ENCODE assay signal across 9 cellular contexts in genomic region chr2:168583710-168584521, GRCh38.
DNase-seq lines count a peak whose midpoint lies in the region; ATAC-seq and TF ChIP-seq lines count a peak whose summit lies in the region.
"Had no signal": no experiment of that assay in that cellular context is flagged by ENCODE, and none has a peak within 500 bp of the region (broad histone marks: within the 10 kb centered on the region; RNA-seq: fewer than 3 reads in every experiment).

No MANE protein-coding gene starts in this region.

- H3K36me3 Mint-ChIP-seq in activated naive CD4-positive, alpha-beta T cell treated with anti-CD3 and anti-CD28 coated beads, Interleukin-2, amount 50 U/mL, for 72 hours: peaks cover 8 to 20% of the 10 kb centered on the region in 2 donors
- H3K36me3 Mint-ChIP-seq in progenitor cell of endocrine pancreas (ENCODE audit: insufficient read depth): no peaks in the 10 kb centered on the region

- no peaks in the 10 kb centered on the region for H3K27me3 Mint-ChIP-seq in progenitor cell of endocrine pancreas
- H3K27me3 Mint-ChIP-seq: central memory CD8-positive, alpha-beta T cell had no signal

- H3K36me3 ChIP-seq in heart left ventricle (no peaks in the 10 kb centered on the region), uterus (no peaks in the 10 kb centered on the region)

- WGBS in heart left ventricle, 4 donors: 36 to 40% (median 38%) methylated on average over 5 of the region's 5 CpGs

- H3K27ac ChIP-seq in VCaP (peak overlapping the region; percentile 66), heart left ventricle (peak overlapping the region in 8 of 12 donors; percentile 16 to 73 (median 31)), uterus (peak overlapping the region in 1 of 2 donors; percentile 35)

- TF ChIP-seq POLR2A in heart left ventricle (IDR thresholded peaks at IDR 0.05) (no peak), uterus (IDR thresholded peaks at IDR 0.05) (no peak)

- H3K4me3 ChIP-seq in heart left ventricle (no peak overlapping the region), uterus (no peak overlapping the region)

- ATAC-seq in activated naive CD4-positive, alpha-beta T cell treated with anti-CD3 and anti-CD28 coated beads, Interleukin-2, amount 50 U/mL, for 72 hours: peak; percentile 18 to 57
- peak in 3 of 4 donors; percentile 9 to 41 (median 10) for ATAC-seq in heart left ventricle
- ATAC-seq in HG03565 (IDR thresholded peaks at IDR 0.05; ENCODE audit: unreplicated experiment): no peak

- no peak for DNase-seq in activated naive CD4-positive, alpha-beta T cell treated with anti-CD3 and anti-CD28 coated beads, Interleukin-2, amount 50 U/mL, for 72 hours (ENCODE audit: low spot score in 2 of 2)
- DNase-seq in activated naive CD4-positive, alpha-beta T cell treated with anti-CD3 and anti-CD28 coated beads, Interleukin-2, amount 50 U/mL, for 16 hours: no peak
- DNase-seq in heart left ventricle (no peak), uterus (peak; percentile 22 to 27), DMS53 treated with DMSO at 0.1 percent for 48 hours (lab: John Stamatoyannopoulos, UW; ENCODE audit: unreplicated experiment) (no peak), progenitor cell of endocrine pancreas (ENCODE audit: low spot score, unreplicated experiment) (no peak)

- no peak for TF ChIP-seq CTCF in VCaP (conservative IDR thresholded peaks at IDR 0.05)
- no peak for TF ChIP-seq CTCF in heart left ventricle (IDR thresholded peaks at IDR 0.05)
- no peak for TF ChIP-seq CTCF in uterus (IDR thresholded peaks at IDR 0.05)
- TF ChIP-seq CTCF in progenitor cell of endocrine pancreas (IDR thresholded peaks at IDR 0.05; ENCODE audit: unreplicated experiment): no peak

- H3K27me3 ChIP-seq in heart left ventricle (no peaks in the 10 kb centered on the region), uterus (no peaks in the 10 kb centered on the region)

- intact Hi-C loops in heart left ventricle (cut with DNase I) (no loop called here), uterus (cut with DNase I; ENCODE audit: low total_unique reads) (no loop called here)

- H3K9me3 Mint-ChIP-seq in activated naive CD4-positive, alpha-beta T cell treated with anti-CD3 and anti-CD28 coated beads, Interleukin-2, amount 50 U/mL, for 72 hours: peaks cover 0 to 13% of the 10 kb centered on the region in 2 donors
- H3K9me3 Mint-ChIP-seq in progenitor cell of endocrine pancreas (ENCODE audit: low read depth): no peaks in the 10 kb centered on the region
- H3K9me3 Mint-ChIP-seq: central memory CD8-positive, alpha-beta T cell had no signal

- H3K9me3 ChIP-seq in heart left ventricle (no peaks in the 10 kb centered on the region), uterus (no peaks in the 10 kb centered on the region)

- peak overlapping the region in 1 of 2 donors; percentile 40 for H3K27ac Mint-ChIP-seq in activated naive CD4-positive, alpha-beta T cell treated with anti-CD3 and anti-CD28 coated beads, Interleukin-2, amount 50 U/mL, for 72 hours
- no peak overlapping the region for H3K27ac Mint-ChIP-seq in progenitor cell of endocrine pancreas

- no peaks in the 10 kb centered on the region for H3K4me1 Mint-ChIP-seq in progenitor cell of endocrine pancreas (ENCODE audit: low read depth)

- H3K4me1 ChIP-seq in heart left ventricle: peaks cover 0 to 52% (median 19%) of the 10 kb centered on the region in 12 donors
- peaks cover 3 to 14% of the 10 kb centered on the region in 2 donors for H3K4me1 ChIP-seq in uterus

- H3K4me3 Mint-ChIP-seq in progenitor cell of endocrine pancreas (ENCODE audit: low read depth): no peak overlapping the region
- H3K4me3 Mint-ChIP-seq: central memory CD8-positive, alpha-beta T cell had no signal

Comparison
In these comparisons a context has a peak if more than half of its experiments do, and no peak if none do; other contexts are left out.
1. DNase-seq: peak in uterus (2 of 2); none in activated naive CD4-positive, alpha-beta T cell treated with anti-CD3 and anti-CD28 coated beads, Interleukin-2, amount 50 U/mL, for 72 hours (0 of 2), activated naive CD4-positive, alpha-beta T cell treated with anti-CD3 and anti-CD28 coated beads, Interleukin-2, amount 50 U/mL, for 16 hours (single experiment), heart left ventricle (0 of 5), DMS53 treated with DMSO at 0.1 percent for 48 hours (single experiment) and progenitor cell of endocrine pancreas (single experiment).